Comparison of ENCODE assay signal across 8 cellular contexts in genomic region chr16:68244903-68245853, GRCh38. TPM values are rescaled to one million over a fixed set of nuclear protein-coding genes. Genes with fewer than 3 reads are reported as not detected.
DNase-seq lines count a peak whose midpoint lies in the region; ATAC-seq and TF ChIP-seq lines count a peak whose summit lies in the region.

PLA2G15 (plus strand) TSS chr16:68245373; CDS start chr16:68245427, 54 bp downstream.

- DNase-seq in AG09319 (ENCODE audit: extremely low read depth, low read depth) (peak; percentile 89), NCI-H460 (ENCODE audit: extremely low read depth, low read depth) (peak; percentile 92), coronary artery (ENCODE audit: low spot score) (peak; percentile 96), left lobe of liver (ENCODE audit: low spot score) (peak; percentile 97)
- peak; percentile 98 for DNase-seq in activated CD4-positive, alpha-beta T cell treated with anti-CD3 and anti-CD28 coated beads for 48 hours
- peak; percentile 97 for DNase-seq in stimulated activated CD4-positive, alpha-beta T cell treated with anti-CD3 and anti-CD28 coated beads, Interleukin-1b, Interleukin-23, amount 100 ng/mL, for 48 hours

- peak within 1 kb of the TSS; percentile 99 for H3K4me3 ChIP-seq in coronary artery

- H3K27ac ChIP-seq in coronary artery = peak within 1 kb of the TSS; percentile 58 to 92

- ATAC-seq in GM18873 (IDR thresholded peaks at IDR 0.05; ENCODE audit: low FRiP score, unreplicated experiment) (peak; percentile 65), HG03108 (IDR thresholded peaks at IDR 0.05; ENCODE audit: unreplicated experiment) (peak; percentile 80), left lobe of liver (peak; percentile 86)

- no peak for TF ChIP-seq CTCF in AG09319 (IDR thresholded peaks at IDR 0.05; ENCODE audit: low read depth, low read length)
- no peak for TF ChIP-seq CTCF in coronary artery (IDR thresholded peaks at IDR 0.05)

RNA-seq across cellular contexts. Expression of gene PLA2G15, which starts in this region (rescaled TPM):
- 7.5 and 7.6 TPM in 2 replicates for total RNA-seq in NCI-H460 (2014; rRNA removed; shearing (Covaris generic))
- 15.5 and 24.5 TPM in 2 replicates for polyA plus RNA-seq in NCI-H460 (2014; cell fraction: nucleus; rRNA removed)
- 12.5 TPM for total RNA-seq in left lobe of liver

Comparison
In these comparisons a context has a peak if more than half of its experiments do, and no peak if none do; other contexts are left out.
1. Peak in every context shown above with its lines: DNase-seq, ATAC-seq, H3K4me3 ChIP-seq and H3K27ac ChIP-seq.